21 cellular contexts compared by ENCODE assay signal in the genomic region with DNA sequence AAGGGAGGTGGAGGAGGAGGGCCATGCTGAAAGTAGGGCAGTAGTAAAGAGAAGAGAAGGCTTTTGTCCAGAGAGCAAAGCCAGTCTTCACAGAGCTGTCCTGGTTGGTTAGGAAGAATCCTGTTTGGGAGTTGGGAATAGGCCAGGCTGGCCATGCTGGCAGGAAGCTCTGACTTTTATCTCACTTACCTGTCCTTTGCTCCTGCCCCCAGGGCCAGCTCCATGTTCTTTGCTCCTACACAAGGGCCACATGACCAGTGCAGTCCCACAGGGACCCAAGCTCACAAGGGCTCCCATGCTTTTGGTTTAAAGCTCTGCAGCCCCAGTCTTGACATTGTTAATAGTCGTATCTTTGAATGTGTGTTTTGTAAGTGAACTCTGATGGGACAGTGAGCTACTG.
DNase-seq lines count a peak whose midpoint lies in the region; ATAC-seq, FAIRE-seq and TF ChIP-seq lines count a peak whose summit lies in the region.
"Had no signal": no experiment of that assay in that cellular context is flagged by ENCODE, and none has a peak within 500 bp of the region (broad histone marks: within the 10 kb centered on the region; RNA-seq: fewer than 3 reads in every experiment).

No MANE protein-coding gene starts in this region.

- intact Hi-C loops in activated T-helper 1 cell treated with anti-CD3 and anti-CD28 coated beads, Interleukin-12 subunit alpha, Interleukin-12 subunit beta, Interleukin-2, Interleukin-4 antibody, amounts not matched to agents 30 ng/mL and 10 ng/mL and 1 ng/mL, durations not matched to agents 14 hours and 24 hours and 36 hours (cut with micrococcal nuclease), result no loop called here

- no peaks in the 10 kb centered on the region for H3K36me3 ChIP-seq in liver (ENCODE audit: control insufficient read depth in 4 of 4, insufficient read depth in 3 of 4, low read depth in 1 of 4, low read length in 3 of 4)
- no peaks in the 10 kb centered on the region for H3K36me3 ChIP-seq in small intestine (ENCODE audit: control insufficient read depth in 2 of 2, insufficient read depth in 2 of 2, low read length in 2 of 2)
- H3K36me3 ChIP-seq: MG63, SJCRH30 had no signal

- ATAC-seq in natural killer cell treated with Interleukin-12 subunit alpha and Interleukin-12 subunit beta and Interleukin-15 and Interleukin-18, amount 100 ng/mL, for 72 hours, result no peak
- ATAC-seq in HG03342 (IDR thresholded peaks at IDR 0.05; ENCODE audit: unreplicated experiment), result no peak
- ATAC-seq: K562, Right ventricle myocardium inferior had no signal

- TF ChIP-seq RAD21 in liver (IDR thresholded peaks at IDR 0.05), result no peak

- 81% methylated on average over 1 of the region's 1 CpG for WGBS in liver
- 79 to 100% (median 85%) methylated on average over 1 of the region's 1 CpG for WGBS in small intestine, 3 donors

- no peak for FAIRE-seq in small intestine (lab: Jason Lieb, UNC)
- FAIRE-seq: D721Med, H54, K562 had no signal

- DNase-seq in COLO829 (ENCODE audit: low spot score), result peak; percentile 79
- no peak for DNase-seq in activated T-helper 1 cell treated with anti-CD3 and anti-CD28 coated beads, Interleukin-12 subunit alpha, Interleukin-12 subunit beta, Interleukin-2, Interleukin-4 antibody, amounts not matched to agents 30 ng/mL and 10 ng/mL and 1 ng/mL, durations not matched to agents 14 hours and 24 hours and 36 hours (ENCODE audit: low spot score)
- DNase-seq in small intestine, result peak; percentile 25
- DNase-seq in natural killer cell treated with Interleukin-12 subunit alpha and Interleukin-12 subunit beta and Interleukin-15 and Interleukin-18, amount 100 ng/mL, for 72 hours (ENCODE audit: low spot score), result no peak
- DNase-seq in NCI-H748 (lab: John Stamatoyannopoulos, UW; ENCODE audit: unreplicated experiment), result no peak
- DNase-seq: Kasumi-1, MG63, NCI-H1105 treated with DMSO at 0.1 percent for 48 hours, NCI-H146, NCI-H1930, NCI-H2107, NCI-H446, NCI-H526, PC-9, SJCRH30 had no signal

- H3K36me3 Mint-ChIP-seq in activated T-helper 1 cell treated with anti-CD3 and anti-CD28 coated beads, Interleukin-12 subunit alpha, Interleukin-12 subunit beta, Interleukin-2, Interleukin-4 antibody, amounts not matched to agents 30 ng/mL and 10 ng/mL and 1 ng/mL, durations not matched to agents 14 hours and 24 hours and 36 hours (ENCODE audit: low read depth), result no peaks in the 10 kb centered on the region
- H3K36me3 Mint-ChIP-seq in natural killer cell treated with Interleukin-12 subunit alpha and Interleukin-12 subunit beta and Interleukin-15 and Interleukin-18, amount 100 ng/mL, for 72 hours, result no peaks in the 10 kb centered on the region

- no peak overlapping the region for H3K27ac ChIP-seq in liver (ENCODE audit: low read depth in 1 of 2, low read length in 2 of 2)
- no peak overlapping the region for H3K27ac ChIP-seq in small intestine (ENCODE audit: low read depth in 1 of 2, low read length in 1 of 2)
- H3K27ac ChIP-seq: PC-9, SJCRH30 had no signal

- no peaks in the 10 kb centered on the region for H3K27me3 ChIP-seq in liver (ENCODE audit: control insufficient read depth in 4 of 4, insufficient read depth in 4 of 4, low read length in 3 of 4)
- H3K27me3 ChIP-seq in small intestine (ENCODE audit: control insufficient read depth in 2 of 2, insufficient read depth in 2 of 2, low read length in 2 of 2), result no peaks in the 10 kb centered on the region
- H3K27me3 ChIP-seq: SJCRH30 had no signal

- peaks cover 6% of the 10 kb centered on the region for H3K4me1 Mint-ChIP-seq in activated T-helper 1 cell treated with anti-CD3 and anti-CD28 coated beads, Interleukin-12 subunit alpha, Interleukin-12 subunit beta, Interleukin-2, Interleukin-4 antibody, amounts not matched to agents 30 ng/mL and 10 ng/mL and 1 ng/mL, durations not matched to agents 14 hours and 24 hours and 36 hours (ENCODE audit: low read depth)
- peaks cover 0 to under 1% of the 10 kb centered on the region in 2 donors for H3K4me1 Mint-ChIP-seq in natural killer cell treated with Interleukin-12 subunit alpha and Interleukin-12 subunit beta and Interleukin-15 and Interleukin-18, amount 100 ng/mL, for 72 hours (ENCODE audit: low read depth in 2 of 2)

- H3K4me3 ChIP-seq in liver (ENCODE audit: low read depth in 1 of 3, low read length in 3 of 3) (no peak overlapping the region), small intestine (ENCODE audit: low read depth in 1 of 2, low read length in 2 of 2) (no peak overlapping the region)
- H3K4me3 ChIP-seq: K562, MG63, PC-9, SJCRH30 had no signal

- no peaks in the 10 kb centered on the region for H3K9me3 Mint-ChIP-seq in activated T-helper 1 cell treated with anti-CD3 and anti-CD28 coated beads, Interleukin-12 subunit alpha, Interleukin-12 subunit beta, Interleukin-2, Interleukin-4 antibody, amounts not matched to agents 30 ng/mL and 10 ng/mL and 1 ng/mL, durations not matched to agents 14 hours and 24 hours and 36 hours
- H3K9me3 Mint-ChIP-seq in natural killer cell treated with Interleukin-12 subunit alpha and Interleukin-12 subunit beta and Interleukin-15 and Interleukin-18, amount 100 ng/mL, for 72 hours, result no peaks in the 10 kb centered on the region

- H3K4me3 Mint-ChIP-seq in activated T-helper 1 cell treated with anti-CD3 and anti-CD28 coated beads, Interleukin-12 subunit alpha, Interleukin-12 subunit beta, Interleukin-2, Interleukin-4 antibody, amounts not matched to agents 30 ng/mL and 10 ng/mL and 1 ng/mL, durations not matched to agents 14 hours and 24 hours and 36 hours, result no peak overlapping the region
- H3K4me3 Mint-ChIP-seq in natural killer cell treated with Interleukin-12 subunit alpha and Interleukin-12 subunit beta and Interleukin-15 and Interleukin-18, amount 100 ng/mL, for 72 hours, result no peak overlapping the region

- peaks cover 5% of the 10 kb centered on the region for H3K27me3 Mint-ChIP-seq in activated T-helper 1 cell treated with anti-CD3 and anti-CD28 coated beads, Interleukin-12 subunit alpha, Interleukin-12 subunit beta, Interleukin-2, Interleukin-4 antibody, amounts not matched to agents 30 ng/mL and 10 ng/mL and 1 ng/mL, durations not matched to agents 14 hours and 24 hours and 36 hours (ENCODE audit: insufficient read depth)
- H3K27me3 Mint-ChIP-seq in natural killer cell treated with Interleukin-12 subunit alpha and Interleukin-12 subunit beta and Interleukin-15 and Interleukin-18, amount 100 ng/mL, for 72 hours, result peaks cover 0 to 5% of the 10 kb centered on the region in 2 donors

- H3K9me3 ChIP-seq in liver (ENCODE audit: control insufficient read depth in 4 of 4, low read length in 3 of 4) (no peaks in the 10 kb centered on the region), small intestine (ENCODE audit: control insufficient read depth, low read depth) (no peaks in the 10 kb centered on the region)
- H3K9me3 ChIP-seq: MG63, SJCRH30 had no signal

- H3K4me1 ChIP-seq in liver (ENCODE audit: control insufficient read depth in 4 of 4, insufficient read depth in 4 of 4, low read length in 3 of 4) (peaks cover 0 to 8% (median 0%) of the 10 kb centered on the region in 4 donors), small intestine (ENCODE audit: control insufficient read depth in 2 of 2, insufficient read depth in 1 of 2, low read depth in 1 of 2, low read length in 1 of 2) (no peaks in the 10 kb centered on the region)
- H3K4me1 ChIP-seq: SJCRH30 had no signal

- H3K9ac ChIP-seq in liver (ENCODE audit: low read depth in 1 of 2, low read length in 2 of 2), result no peak overlapping the region

- TF ChIP-seq CTCF in liver (IDR thresholded peaks at IDR 0.05; ENCODE audit: low read depth, low read length, missing input control), result no peak

- peak overlapping the region; percentile 42 for H3K27ac Mint-ChIP-seq in activated T-helper 1 cell treated with anti-CD3 and anti-CD28 coated beads, Interleukin-12 subunit alpha, Interleukin-12 subunit beta, Interleukin-2, Interleukin-4 antibody, amounts not matched to agents 30 ng/mL and 10 ng/mL and 1 ng/mL, durations not matched to agents 14 hours and 24 hours and 36 hours
- no peak overlapping the region for H3K27ac Mint-ChIP-seq in natural killer cell treated with Interleukin-12 subunit alpha and Interleukin-12 subunit beta and Interleukin-15 and Interleukin-18, amount 100 ng/mL, for 72 hours

TF ChIP-seq in liver, 16 proteins besides CTCF, POLR2A, EP300 and RAD21 (continues in another document):
- TF ChIP-seq SP1 (IDR thresholded peaks at IDR 0.05) (peak; percentile 27), FOXA1 (IDR thresholded peaks at IDR 0.05) (no peak), NR2F2 (IDR thresholded peaks at IDR 0.05) (no peak), EGR1 (IDR thresholded peaks at IDR 0.05; ENCODE audit: low read depth in 2 of 2) (no peak), RXRA (IDR thresholded peaks at IDR 0.05) (peak in 1 of 2 donors; percentile 53)
- TF ChIP-seq, protein P1, sequence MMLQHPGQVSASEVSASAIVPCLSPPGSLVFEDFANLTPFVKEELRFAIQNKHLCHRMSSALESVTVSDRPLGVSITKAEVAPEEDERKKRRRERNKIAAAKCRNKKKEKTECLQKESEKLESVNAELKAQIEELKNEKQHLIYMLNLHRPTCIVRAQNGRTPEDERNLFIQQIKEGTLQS (IDR thresholded peaks at IDR 0.05), result no peak
- TF ChIP-seq, protein P2, sequence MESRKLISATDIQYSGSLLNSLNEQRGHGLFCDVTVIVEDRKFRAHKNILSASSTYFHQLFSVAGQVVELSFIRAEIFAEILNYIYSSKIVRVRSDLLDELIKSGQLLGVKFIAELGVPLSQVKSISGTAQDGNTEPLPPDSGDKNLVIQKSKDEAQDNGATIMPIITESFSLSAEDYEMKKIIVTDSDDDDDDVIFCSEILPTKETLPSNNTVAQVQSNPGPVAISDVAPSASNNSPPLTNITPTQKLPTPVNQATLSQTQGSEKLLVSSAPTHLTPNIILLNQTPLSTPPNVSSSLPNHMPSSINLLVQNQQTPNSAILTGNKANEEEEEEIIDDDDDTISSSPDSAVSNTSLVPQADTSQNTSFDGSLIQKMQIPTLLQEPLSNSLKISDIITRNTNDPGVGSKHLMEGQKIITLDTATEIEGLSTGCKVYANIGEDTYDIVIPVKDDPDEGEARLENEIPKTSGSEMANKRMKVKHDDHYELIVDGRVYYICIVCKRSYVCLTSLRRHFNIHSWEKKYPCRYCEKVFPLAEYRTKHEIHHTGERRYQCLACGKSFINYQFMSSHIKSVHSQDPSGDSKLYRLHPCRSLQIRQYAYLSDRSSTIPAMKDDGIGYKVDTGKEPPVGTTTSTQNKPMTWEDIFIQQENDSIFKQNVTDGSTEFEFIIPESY (IDR thresholded peaks at IDR 0.05), result no peak

Comparison
In these comparisons a context has a peak if more than half of its experiments do, and no peak if none do; other contexts are left out.
1. DNase-seq: peak in COLO829 (single experiment) and small intestine (single experiment); none in activated T-helper 1 cell treated with anti-CD3 and anti-CD28 coated beads, Interleukin-12 subunit alpha, Interleukin-12 subunit beta, Interleukin-2, Interleukin-4 antibody, amounts not matched to agents 30 ng/mL and 10 ng/mL and 1 ng/mL, durations not matched to agents 14 hours and 24 hours and 36 hours (single experiment), natural killer cell treated with Interleukin-12 subunit alpha and Interleukin-12 subunit beta and Interleukin-15 and Interleukin-18, amount 100 ng/mL, for 72 hours (single experiment) and NCI-H748 (single experiment).